29 cellular contexts compared by ENCODE assay signal in genomic region chr20:44006578-44006977, GRCh38.
"Had no signal": no experiment of that assay in that cellular context is flagged by ENCODE, and none has a peak within 500 bp of the region (broad histone marks: within the 10 kb centered on the region; RNA-seq: fewer than 3 reads in every experiment).

No MANE protein-coding gene starts in this region.

- H3K4me1 ChIP-seq: body of pancreas, pancreas, psoas muscle, suprapubic skin, tibial nerve, uterus had no signal

- ATAC-seq: activated naive CD8-positive, alpha-beta T cell treated with anti-CD3 and anti-CD28 coated beads, Interleukin-2, amount 50 U/mL, for 24 hours; activated T-cell treated with anti-CD3 and anti-CD28 coated beads, Interleukin-2, amount 50 U/mL, for 72 hours; body of pancreas; natural killer cell treated with Interleukin-12 subunit alpha and Interleukin-12 subunit beta and Interleukin-15 and Interleukin-18, amount 100 ng/mL, for 72 hours; pancreas; psoas muscle; stimulated activated memory B cell treated with anti-CD40 and anti-IgM and Interleukin-4, amounts not matched to agents 10 μg/mL and 1 μg/mL and 100 μg/mL, for 72 hours had no signal

- H3K9me3 Mint-ChIP-seq: activated naive CD8-positive, alpha-beta T cell treated with anti-CD3 and anti-CD28 coated beads, Interleukin-2, amount 50 U/mL, for 24 hours; activated T-cell treated with anti-CD3 and anti-CD28 coated beads, Interleukin-2, amount 50 U/mL, for 72 hours; dendritic cell treated with granulocyte-macrophage colony-stimulating factor and Interleukin-4, amounts not matched to agents 40 ng/mL and 50 ng/mL, for 4 days; immature natural killer cell; natural killer cell treated with Interleukin-12 subunit alpha and Interleukin-12 subunit beta and Interleukin-15 and Interleukin-18, amount 100 ng/mL, for 72 hours; stimulated activated memory B cell treated with anti-CD40 and anti-IgM and Interleukin-4, amounts not matched to agents 10 μg/mL and 1 μg/mL and 100 μg/mL, for 72 hours had no signal

- FAIRE-seq: pancreas, TTC549 had no signal

- H3K27ac ChIP-seq: body of pancreas, cardiac muscle cell, left ventricle myocardium inferior, pancreas, psoas muscle, right atrium auricular region, skin epidermis, stomach, suprapubic skin, tibial nerve, uterus, WERI-Rb-1 had no signal

- H3K27me3 ChIP-seq: body of pancreas, cardiac muscle cell, pancreas, right atrium auricular region, stomach, tibial nerve, uterus had no signal

- H3K27ac Mint-ChIP-seq: activated naive CD8-positive, alpha-beta T cell treated with anti-CD3 and anti-CD28 coated beads, Interleukin-2, amount 50 U/mL, for 24 hours; activated T-cell treated with anti-CD3 and anti-CD28 coated beads, Interleukin-2, amount 50 U/mL, for 72 hours; dendritic cell treated with granulocyte-macrophage colony-stimulating factor and Interleukin-4, amounts not matched to agents 40 ng/mL and 50 ng/mL, for 4 days; immature natural killer cell; stimulated activated memory B cell treated with anti-CD40 and anti-IgM and Interleukin-4, amounts not matched to agents 10 μg/mL and 1 μg/mL and 100 μg/mL, for 72 hours had no signal

- H3K4me3 ChIP-seq: body of pancreas, cardiac muscle cell, left ventricle myocardium inferior, pancreas, psoas muscle, right atrium auricular region, skin epidermis, stomach, suprapubic skin, tibial nerve, uterus had no signal

- H3K9me3 ChIP-seq: body of pancreas, left ventricle myocardium inferior, pancreas, psoas muscle, right atrium auricular region, stomach, suprapubic skin, tibial nerve, uterus had no signal

- H3K4me3 Mint-ChIP-seq: activated naive CD8-positive, alpha-beta T cell treated with anti-CD3 and anti-CD28 coated beads, Interleukin-2, amount 50 U/mL, for 24 hours; activated T-cell treated with anti-CD3 and anti-CD28 coated beads, Interleukin-2, amount 50 U/mL, for 72 hours; dendritic cell treated with granulocyte-macrophage colony-stimulating factor and Interleukin-4, amounts not matched to agents 40 ng/mL and 50 ng/mL, for 4 days; immature natural killer cell; natural killer cell treated with Interleukin-12 subunit alpha and Interleukin-12 subunit beta and Interleukin-15 and Interleukin-18, amount 100 ng/mL, for 72 hours; stimulated activated memory B cell treated with anti-CD40 and anti-IgM and Interleukin-4, amounts not matched to agents 10 μg/mL and 1 μg/mL and 100 μg/mL, for 72 hours had no signal

- H3K36me3 Mint-ChIP-seq: natural killer cell treated with Interleukin-12 subunit alpha and Interleukin-12 subunit beta and Interleukin-15 and Interleukin-18, amount 100 ng/mL, for 72 hours; stimulated activated memory B cell treated with anti-CD40 and anti-IgM and Interleukin-4, amounts not matched to agents 10 μg/mL and 1 μg/mL and 100 μg/mL, for 72 hours had no signal

- H3K27me3 Mint-ChIP-seq: stimulated activated memory B cell treated with anti-CD40 and anti-IgM and Interleukin-4, amounts not matched to agents 10 μg/mL and 1 μg/mL and 100 μg/mL, for 72 hours had no signal

- H3K36me3 ChIP-seq: cardiac muscle cell, left ventricle myocardium inferior, pancreas, right atrium auricular region, stomach, suprapubic skin, tibial nerve, uterus, WERI-Rb-1 had no signal

- DNase-seq: activated CD4-positive, alpha-beta T cell treated with anti-CD3 and anti-CD28 coated beads for 1 hour; activated CD4-positive, alpha-beta T cell treated with anti-CD3 and anti-CD28 coated beads, Interleukin-2, amount 50 U/mL, for 1 hour; activated CD8-positive, alpha-beta memory T cell treated with anti-CD3 and anti-CD28 coated beads, Interleukin-2, amount 50 U/mL, for 4 hours; activated effector memory CD4-positive, alpha-beta T cell treated with anti-CD3 and anti-CD28 coated beads, Interleukin-2, amount 50 U/mL, for 16 hours; activated naive CD4-positive, alpha-beta T cell treated with anti-CD3 and anti-CD28 coated beads, Interleukin-2, amount 50 U/mL, for 16 hours; activated naive CD8-positive, alpha-beta T cell treated with anti-CD3 and anti-CD28 coated beads, Interleukin-2, amount 50 U/mL, for 24 hours; activated T-cell treated with anti-CD3 and anti-CD28 coated beads, Interleukin-2, amount 50 U/mL, for 72 hours; body of pancreas; effector CD4-positive, alpha-beta T cell; foreskin fibroblast; immature natural killer cell; kidney glomerular epithelial cell; left ventricle myocardium inferior; pancreas; psoas muscle; stimulated activated CD4-positive, alpha-beta T cell treated with anti-CD3 and anti-CD28 coated beads, Interleukin-1b, Interleukin-23, amount 100 ng/mL, for 48 hours; stomach; T-helper 1 cell; uterus; WERI-Rb-1 had no signal
